8 cellular contexts compared by ENCODE assay signal in the genomic region with DNA sequence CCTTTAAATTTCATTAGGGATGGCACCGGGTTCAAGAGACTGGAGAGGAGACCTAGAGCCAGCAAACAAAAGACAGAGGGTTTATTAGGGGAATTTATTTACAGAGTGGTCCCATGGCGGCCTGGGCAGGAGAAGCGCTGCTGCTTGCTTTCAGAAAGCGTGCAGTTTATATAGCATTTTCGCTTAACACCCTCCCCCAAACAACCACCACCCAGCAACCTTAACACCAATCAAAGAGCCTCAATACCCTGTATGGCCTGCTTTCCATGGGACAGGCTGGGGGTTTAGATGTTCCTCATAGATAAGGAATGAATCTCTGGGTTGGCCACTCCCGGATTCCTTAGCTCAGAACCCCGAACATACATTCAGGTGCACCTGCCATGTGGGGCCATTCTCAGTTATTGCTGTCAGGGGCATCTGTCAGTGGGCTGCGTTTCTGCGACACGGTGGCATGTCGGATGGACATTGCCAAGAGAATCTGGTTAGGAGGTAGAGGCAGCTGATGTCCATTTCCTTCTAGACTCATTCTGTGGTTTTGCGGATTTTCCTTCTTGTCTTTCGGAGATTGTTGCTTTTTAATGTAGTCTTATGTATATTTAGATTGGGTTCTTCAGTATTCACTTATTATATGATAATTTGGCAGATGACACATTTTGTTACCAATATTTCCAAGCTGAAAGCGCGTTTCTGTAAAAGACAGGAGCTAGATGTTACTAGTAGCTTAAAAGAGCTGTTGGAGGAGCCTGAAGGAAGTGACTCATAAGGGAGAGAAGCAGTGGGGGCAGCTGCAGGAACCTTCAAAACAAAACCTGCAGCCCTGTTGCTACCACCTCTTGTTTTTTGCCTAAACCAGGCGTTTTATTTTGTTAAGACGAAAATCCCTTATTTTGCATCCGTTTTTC. TPM values are rescaled to one million over a fixed set of nuclear protein-coding genes. Genes with fewer than 3 reads are reported as not detected.
A peak's percentile ranks its signal among the peaks of the same experiment; 100 is the strongest.
DNase-seq lines count a peak whose midpoint lies in the region; ATAC-seq and TF ChIP-seq lines count a peak whose summit lies in the region.

No MANE protein-coding gene starts in this region.

- H3K79me2 ChIP-seq in fibroblast of lung (ENCODE audit: control insufficient read depth, insufficient read depth, low read length) = peaks cover 70% of the 10 kb centered on the region

- H3K9ac ChIP-seq in fibroblast of lung (ENCODE audit: insufficient read depth, low read length) = no peak overlapping the region

- no peaks in the 10 kb centered on the region for H3K9me3 ChIP-seq in fibroblast of lung (ENCODE audit: control insufficient read depth, insufficient read depth, low read depth, low read length)

- H3K4me1 Mint-ChIP-seq in stimulated activated naive CD8-positive, alpha-beta T cell treated with anti-CD3 and anti-CD28 coated beads, Interleukin-15, Interleukin-2, amounts not matched to agents 100 ng/mL and 50 ng/mL, for 24 hours (ENCODE audit: low read depth) = peaks cover 16% of the 10 kb centered on the region

- peak overlapping the region in 1 of 4 experiments; percentile 32 for H3K4me3 ChIP-seq in fibroblast of lung (replicated peaks in 1 of 4; ENCODE audit: control extremely low read depth in 1 of 4, insufficient read depth in 1 of 4, low read depth in 3 of 4, low read length in 4 of 4)

- no peak for ATAC-seq in stimulated activated naive CD8-positive, alpha-beta T cell treated with anti-CD3 and anti-CD28 coated beads, Interleukin-15, Interleukin-2, amounts not matched to agents 100 U/mL and 50 U/mL, for 24 hours
- ATAC-seq in GM18505 (IDR thresholded peaks at IDR 0.05; ENCODE audit: unreplicated experiment) (no peak), GM18498 (IDR thresholded peaks at IDR 0.05; ENCODE audit: unreplicated experiment) (no peak)

- H3K4me1 ChIP-seq in fibroblast of lung (ENCODE audit: control insufficient read depth, extremely low read depth, insufficient read depth, low read length) = peaks cover 16% of the 10 kb centered on the region

- H4K20me1 ChIP-seq in fibroblast of lung (ENCODE audit: control insufficient read depth, extremely low read depth, insufficient read depth, low read length) = no peaks in the 10 kb centered on the region

- no peaks in the 10 kb centered on the region for H3K36me3 Mint-ChIP-seq in stimulated activated naive CD8-positive, alpha-beta T cell treated with anti-CD3 and anti-CD28 coated beads, Interleukin-15, Interleukin-2, amounts not matched to agents 100 ng/mL and 50 ng/mL, for 24 hours (ENCODE audit: low read depth)

- H3K27ac Mint-ChIP-seq in stimulated activated naive CD8-positive, alpha-beta T cell treated with anti-CD3 and anti-CD28 coated beads, Interleukin-15, Interleukin-2, amounts not matched to agents 100 ng/mL and 50 ng/mL, for 24 hours = no peak overlapping the region

- DNase-seq in stimulated activated naive CD8-positive, alpha-beta T cell treated with anti-CD3 and anti-CD28 coated beads, Interleukin-15, Interleukin-2, amounts not matched to agents 100 U/mL and 50 U/mL, for 24 hours = no peak
- peak; percentile 44 for DNase-seq in SKM-1 (lab: John Stamatoyannopoulos, UW; ENCODE audit: unreplicated experiment)
- DNase-seq in fibroblast of lung (ENCODE audit: low read depth in 2 of 2) = peak; percentile 48 to 72
- DNase-seq in NCI-H2081 treated with DMSO at 0.1 percent for 48 hours (lab: John Stamatoyannopoulos, UW) = no peak
- no peak for DNase-seq in SHP77 (lab: John Stamatoyannopoulos, UW)

- no peaks in the 10 kb centered on the region for H3K36me3 ChIP-seq in fibroblast of lung (ENCODE audit: control insufficient read depth, insufficient read depth, low read length)

- H3K4me3 Mint-ChIP-seq in stimulated activated naive CD8-positive, alpha-beta T cell treated with anti-CD3 and anti-CD28 coated beads, Interleukin-15, Interleukin-2, amounts not matched to agents 100 ng/mL and 50 ng/mL, for 24 hours = peak overlapping the region; percentile 2

- TF ChIP-seq POLR2A in GM18505 (IDR thresholded peaks at IDR 0.05; ENCODE audit: borderline replicate concordance, extremely low read depth, insufficient read depth, insufficient read length) = no peak

- H3K9me3 Mint-ChIP-seq in stimulated activated naive CD8-positive, alpha-beta T cell treated with anti-CD3 and anti-CD28 coated beads, Interleukin-15, Interleukin-2, amounts not matched to agents 100 ng/mL and 50 ng/mL, for 24 hours = no peaks in the 10 kb centered on the region

- peak overlapping the region; percentile 39 for H3K4me2 ChIP-seq in fibroblast of lung (ENCODE audit: extremely low read depth, insufficient read depth, low read length)

- H3K27me3 ChIP-seq in fibroblast of lung (ENCODE audit: control insufficient read depth, insufficient read depth, low read length) = no peaks in the 10 kb centered on the region

- no peak overlapping the region for H3K27ac ChIP-seq in fibroblast of lung (ENCODE audit: insufficient read depth, low read length)

- TF ChIP-seq CTCF in fibroblast of lung (conservative IDR thresholded peaks at IDR 0.05 in 1 of 2, IDR thresholded peaks at IDR 0.05 in 1 of 2; ENCODE audit: low read depth in 1 of 2, low read length in 2 of 2) = no peak

- peaks cover 78% of the 10 kb centered on the region for H3K27me3 Mint-ChIP-seq in stimulated activated naive CD8-positive, alpha-beta T cell treated with anti-CD3 and anti-CD28 coated beads, Interleukin-15, Interleukin-2, amounts not matched to agents 100 ng/mL and 50 ng/mL, for 24 hours

- H2AFZ ChIP-seq in fibroblast of lung (ENCODE audit: low read length) = no peak overlapping the region

RNA-seq across cellular contexts. Expression of gene AGAP1, which starts 7.2 kb away (rescaled TPM):
- total RNA-seq in fibroblast of lung = 7.7 and 10.6 TPM in 2 replicates
- polyA plus RNA-seq in fibroblast of lung = 14.0 and 16.0 TPM in 2 replicates
- 13.1 and 13.6 TPM in 2 replicates for polyA plus RNA-seq in fibroblast of lung (2012)
- polyA minus RNA-seq in fibroblast of lung (ENCODE audit: low replicate concordance) = 56.9 and 135 TPM in 2 replicates

Comparison
In these comparisons a context has a peak if more than half of its experiments do, and no peak if none do; other contexts are left out.
1. DNase-seq: peak in SKM-1 (single experiment) and fibroblast of lung (2 of 2); none in stimulated activated naive CD8-positive, alpha-beta T cell treated with anti-CD3 and anti-CD28 coated beads, Interleukin-15, Interleukin-2, amounts not matched to agents 100 U/mL and 50 U/mL, for 24 hours (single experiment), NCI-H2081 treated with DMSO at 0.1 percent for 48 hours (single experiment) and SHP77 (0 of 2).